20 cellular contexts compared by ENCODE assay signal in genomic region chr4:112775801-112776200, GRCh38.
A peak's percentile ranks its signal among the peaks of the same experiment; 100 is the strongest.
DNase-seq lines count a peak whose midpoint lies in the region; FAIRE-seq and TF ChIP-seq lines count a peak whose summit lies in the region.
"Had no signal": no experiment of that assay in that cellular context is flagged by ENCODE, and none has a peak within 500 bp of the region (broad histone marks: within the 10 kb centered on the region; RNA-seq: fewer than 3 reads in every experiment).

No MANE protein-coding gene starts in this region.

- H3K9me3 ChIP-seq in OCI-LY3 (ENCODE audit: insufficient read depth, low read length) (no peaks in the 10 kb centered on the region), keratinocyte (ENCODE audit: control insufficient read depth, low read depth, low read length) (no peaks in the 10 kb centered on the region), prostate gland (no peaks in the 10 kb centered on the region)
- H3K9me3 ChIP-seq: HAP-1 had no signal

- DNase-seq in KBM-7, result peak; percentile 37
- DNase-seq in bronchial epithelial cell (ENCODE audit: low read depth), result peak; percentile 61
- DNase-seq in keratinocyte (ENCODE audit: low read depth, low spot score), result no peak
- no peak for DNase-seq in NK-92 (lab: John Stamatoyannopoulos, UW; ENCODE audit: unreplicated experiment)
- DNase-seq in mucosa of gallbladder (ENCODE audit: low spot score), result no peak
- no peak for DNase-seq in prostate gland (ENCODE audit: low spot score)
- DNase-seq in NCI-H2029 treated with DMSO at 0.1 percent for 48 hours (lab: John Stamatoyannopoulos, UW), result no peak
- DNase-seq: COR-L47, GF-D8, MM.1S, NCI-H1417 treated with DMSO at 0.1 percent for 48 hours, NCI-H1930, NCI-H2171, NCI-H446 treated with DMSO at 0.1 percent for 48 hours, PC-3 had no signal

- H3K79me2 ChIP-seq in OCI-LY3 (ENCODE audit: low read length), result no peaks in the 10 kb centered on the region
- no peaks in the 10 kb centered on the region for H3K79me2 ChIP-seq in keratinocyte (ENCODE audit: control insufficient read depth, insufficient read depth, low read length)

- H3K4me1 ChIP-seq in OCI-LY3 (ENCODE audit: low read length), result no peaks in the 10 kb centered on the region
- H3K4me1 ChIP-seq in keratinocyte (ENCODE audit: control insufficient read depth, extremely low read depth, insufficient read depth, low read length), result no peaks in the 10 kb centered on the region
- no peaks in the 10 kb centered on the region for H3K4me1 ChIP-seq in prostate gland (replicated peaks)
- H3K4me1 ChIP-seq: HAP-1 had no signal

- H3K36me3 ChIP-seq in OCI-LY3 (replicated peaks; ENCODE audit: low read depth, low read length), result no peaks in the 10 kb centered on the region
- H3K36me3 ChIP-seq in bronchial epithelial cell (ENCODE audit: control insufficient read depth, insufficient read depth, low read length), result no peaks in the 10 kb centered on the region
- H3K36me3 ChIP-seq in keratinocyte (ENCODE audit: control insufficient read depth in 2 of 2, extremely low read depth in 1 of 2, insufficient read depth in 2 of 2, low read length in 2 of 2), result no peaks in the 10 kb centered on the region
- H3K36me3 ChIP-seq in prostate gland, result no peaks in the 10 kb centered on the region
- H3K36me3 ChIP-seq: HAP-1 had no signal

- H3K27ac ChIP-seq in OCI-LY3 (ENCODE audit: low read length) (no peak overlapping the region), keratinocyte (ENCODE audit: control insufficient read depth, insufficient read depth, low read length) (no peak overlapping the region), prostate gland (no peak overlapping the region)
- H3K27ac ChIP-seq: KMS-11 had no signal

- H3K9me1 ChIP-seq in keratinocyte (ENCODE audit: control insufficient read depth, extremely low read depth, insufficient read depth, low read length), result no peaks in the 10 kb centered on the region

- H2AFZ ChIP-seq in OCI-LY3 (ENCODE audit: low read depth, low read length) (peak overlapping the region; percentile 15; the same call in 1 of the 2 replicates), keratinocyte (ENCODE audit: control insufficient read depth, low read length) (peak overlapping the region; percentile 35)

- WGBS in prostate gland, result 67% methylated on average over 7 of the region's 7 CpGs

- H3K4me3 ChIP-seq in OCI-LY3 (ENCODE audit: low read length) (no peak overlapping the region), bronchial epithelial cell (ENCODE audit: low read depth, low read length) (no peak overlapping the region), keratinocyte (ENCODE audit: control insufficient read depth in 2 of 3, extremely low read depth in 1 of 3, insufficient read depth in 2 of 3, low read depth in 1 of 3, low read length in 3 of 3) (no peak overlapping the region), prostate gland (no peak overlapping the region)
- H3K4me3 ChIP-seq: HAP-1 had no signal

- H3K4me2 ChIP-seq in OCI-LY3 (ENCODE audit: low read length) (no peak overlapping the region), keratinocyte (ENCODE audit: control insufficient read depth, extremely low read depth, insufficient read depth, low read depth, low read length) (no peak overlapping the region)
- H3K4me2 ChIP-seq: KMS-11 had no signal

- in situ Hi-C loops in KBM-7 (cut with MboI; ENCODE audit: low pct_unique_long_range_greater_than_20kb, low sequenced_read_pairs), result no loop called here

- TF ChIP-seq CTCF in OCI-LY3 (IDR thresholded peaks at IDR 0.05; ENCODE audit: low read depth, low read length), result no peak
- TF ChIP-seq CTCF in bronchial epithelial cell (IDR thresholded peaks at IDR 0.05; ENCODE audit: insufficient read depth, low read length, severe bottlenecking), result no peak
- no peak for TF ChIP-seq CTCF in keratinocyte (optimal IDR thresholded peaks at IDR 0.05 in 1 of 3, IDR thresholded peaks at IDR 0.05 in 1 of 3, conservative IDR thresholded peaks at IDR 0.05 in 1 of 3; ENCODE audit: extremely low read depth in 1 of 3, insufficient read depth in 2 of 3, low read length in 3 of 3)
- no peak for TF ChIP-seq CTCF in prostate gland (IDR thresholded peaks at IDR 0.05)

- H3K9ac ChIP-seq in OCI-LY3 (ENCODE audit: low read length) (no peak overlapping the region), keratinocyte (ENCODE audit: control insufficient read depth, extremely low read depth, insufficient read depth, low read length) (no peak overlapping the region)
- H3K9ac ChIP-seq: KMS-11 had no signal

- no peak for FAIRE-seq in bronchial epithelial cell (lab: Jason Lieb, UNC)
- FAIRE-seq in keratinocyte (lab: Jason Lieb, UNC), result no peak
- FAIRE-seq: GM12891, HepG2 had no signal

- no peaks in the 10 kb centered on the region for H3K27me3 ChIP-seq in OCI-LY3 (ENCODE audit: low read depth, low read length)
- no peaks in the 10 kb centered on the region for H3K27me3 ChIP-seq in bronchial epithelial cell (ENCODE audit: control insufficient read depth, insufficient read depth, low read length)
- H3K27me3 ChIP-seq in keratinocyte (ENCODE audit: control insufficient read depth, extremely low read depth, insufficient read depth, low read length), result no peaks in the 10 kb centered on the region
- no peaks in the 10 kb centered on the region for H3K27me3 ChIP-seq in prostate gland (replicated peaks; ENCODE audit: insufficient read depth)

- dilution Hi-C loops in keratinocyte (cut with MboI; ENCODE audit: extremely low pct_ligation_motif_present, low sequenced_read_pairs), result no loop called here

- TF ChIP-seq POLR2A in prostate gland (IDR thresholded peaks at IDR 0.05), result no peak

- intact Hi-C loops in prostate gland (cut with DNase I), result no loop called here

- H4K20me1 ChIP-seq in OCI-LY3 (ENCODE audit: insufficient read depth, low read length) (no peaks in the 10 kb centered on the region), keratinocyte (ENCODE audit: control insufficient read depth, extremely low read depth, insufficient read depth, low read length) (no peaks in the 10 kb centered on the region)

Comparison
In these comparisons a context has a peak if more than half of its experiments do, and no peak if none do; other contexts are left out.
1. DNase-seq: peak in KBM-7 (single experiment) and bronchial epithelial cell (single experiment); none in keratinocyte (single experiment), NK-92 (single experiment), mucosa of gallbladder (single experiment), prostate gland (single experiment) and NCI-H2029 treated with DMSO at 0.1 percent for 48 hours (single experiment).